In genomic region chr13:31767175-31767900, GRCh38 we compare ENCODE assay signal across 17 cellular contexts. TPM values are rescaled to one million over a fixed set of nuclear protein-coding genes. Genes with fewer than 3 reads are reported as not detected.
DNase-seq lines count a peak whose midpoint lies in the region; ATAC-seq and TF ChIP-seq lines count a peak whose summit lies in the region.
"Had no signal": no experiment of that assay in that cellular context is flagged by ENCODE, and none has a peak within 500 bp of the region (broad histone marks: within the 10 kb centered on the region; RNA-seq: fewer than 3 reads in every experiment).

No MANE protein-coding gene starts in this region.

- no peaks in the 10 kb centered on the region for H3K36me3 ChIP-seq in psoas muscle (ENCODE audit: insufficient read depth in 1 of 2, low read depth in 1 of 2)

- 68 to 74% (median 72%) methylated on average over 4 of the region's 4 CpGs for whole genome bisulfite sequencing in psoas muscle, 3 donors

- H3K4me1 ChIP-seq in psoas muscle, result no peaks in the 10 kb centered on the region

- no peaks in the 10 kb centered on the region for H3K9me3 Mint-ChIP-seq in CD4-positive, alpha-beta T cell
- H3K9me3 Mint-ChIP-seq: activated B cell treated with CpG ODN at 0.5 μM for 24 hours; activated naive CD8-positive, alpha-beta T cell treated with anti-CD3 and anti-CD28 coated beads for 36 hours; CD4-positive, alpha-beta memory T cell; memory B cell had no signal

- no peak overlapping the region for H3K27ac ChIP-seq in RWPE1
- no peak overlapping the region for H3K27ac ChIP-seq in CD4-positive, alpha-beta T cell (ENCODE audit: low read depth, low read length)
- H3K27ac ChIP-seq in psoas muscle, result no peak overlapping the region

- intact Hi-C loops in CD4-positive, alpha-beta T cell (cut with DNase I, micrococcal nuclease), result no loop called here
- intact Hi-C loops in psoas muscle (cut with DNase I), result no loop called here

- no peaks in the 10 kb centered on the region for H3K9me3 ChIP-seq in CD4-positive, alpha-beta T cell (ENCODE audit: control insufficient read depth, low read length)
- no peaks in the 10 kb centered on the region for H3K9me3 ChIP-seq in psoas muscle

- H3K27me3 Mint-ChIP-seq in CD4-positive, alpha-beta T cell, result peaks cover 4% of the 10 kb centered on the region
- H3K27me3 Mint-ChIP-seq: CD4-positive, alpha-beta memory T cell had no signal

- DNase-seq in EL, result peak; percentile 95
- DNase-seq in RWPE1 (ENCODE audit: low spot score), result peak; percentile 51
- DNase-seq in epithelial cell of proximal tubule (ENCODE audit: low read depth), result peak; percentile 16
- peak; percentile 82 for DNase-seq in renal cortical epithelial cell (ENCODE audit: low read depth)
- no peak for DNase-seq in CD4-positive, alpha-beta T cell
- DNase-seq in nucleus accumbens (lab: John Stamatoyannopoulos, UW), result no peak
- no peak for DNase-seq in psoas muscle
- DNase-seq: activated B cell treated with CpG ODN at 0.5 μM for 24 hours; activated naive CD8-positive, alpha-beta T cell treated with anti-CD3 and anti-CD28 coated beads for 36 hours; CD4-positive, alpha-beta memory T cell; NCI-H1417 treated with DMSO at 0.1 percent for 48 hours; NCI-H526 treated with DMSO at 0.1 percent for 48 hours; stimulated activated CD4-positive, alpha-beta T cell treated with anti-CD3 and anti-CD28 coated beads, Interleukin-4, amount 100 ng/mL, for 24 hours; stimulated activated naive CD8-positive, alpha-beta T cell treated with anti-CD3 and anti-CD28 coated beads, Interleukin-15, Interleukin-2, amounts not matched to agents 100 U/mL and 50 U/mL, for 24 hours had no signal

- H3K4me3 ChIP-seq in epithelial cell of proximal tubule (ENCODE audit: low read depth, low read length) (no peak overlapping the region), psoas muscle (no peak overlapping the region)

- ATAC-seq in CD4-positive, alpha-beta T cell (ENCODE audit: poor library complexity), result no peak
- ATAC-seq in GM21526 (IDR thresholded peaks at IDR 0.05; ENCODE audit: low FRiP score, unreplicated experiment) (no peak), psoas muscle (no peak)
- ATAC-seq: stimulated activated naive CD8-positive, alpha-beta T cell treated with anti-CD3 and anti-CD28 coated beads, Interleukin-15, Interleukin-2, amounts not matched to agents 100 U/mL and 50 U/mL, for 24 hours had no signal

- CTCF ChIA-PET in RWPE1 (lab: Yijun Ruan, JAX), result interaction anchor here (0.6 kb wide), 1 partner anchor 336 kb away, joined by 3 read pairs; no protein-coding TSS in a partner anchor
- CTCF ChIA-PET in CD4-positive, alpha-beta T cell (lab: Charles Lee), result no interaction called here

- TF ChIP-seq CTCF in RWPE1 (conservative IDR thresholded peaks at IDR 0.05; ENCODE audit: low read depth), result no peak
- no peak for TF ChIP-seq CTCF in epithelial cell of proximal tubule (conservative IDR thresholded peaks at IDR 0.05; ENCODE audit: low read depth, low read length)
- no peak for TF ChIP-seq CTCF in CD4-positive, alpha-beta T cell (IDR thresholded peaks at IDR 0.05)
- no peak for TF ChIP-seq CTCF in psoas muscle (IDR thresholded peaks at IDR 0.05)

- H3K27me3 ChIP-seq in CD4-positive, alpha-beta T cell (ENCODE audit: control insufficient read depth, insufficient read depth, low read length), result no peaks in the 10 kb centered on the region
- H3K27me3 ChIP-seq in psoas muscle (ENCODE audit: insufficient read depth in 3 of 3, low read length in 2 of 3), result no peaks in the 10 kb centered on the region

- no peaks in the 10 kb centered on the region for H3K36me3 Mint-ChIP-seq in CD4-positive, alpha-beta T cell (ENCODE audit: low read depth)
- H3K36me3 Mint-ChIP-seq: activated naive CD8-positive, alpha-beta T cell treated with anti-CD3 and anti-CD28 coated beads for 36 hours; CD4-positive, alpha-beta memory T cell; memory B cell had no signal

- H3K4me3 Mint-ChIP-seq in CD4-positive, alpha-beta T cell, result no peak overlapping the region
- H3K4me3 Mint-ChIP-seq: activated B cell treated with CpG ODN at 0.5 μM for 24 hours; activated naive CD8-positive, alpha-beta T cell treated with anti-CD3 and anti-CD28 coated beads for 36 hours; CD4-positive, alpha-beta memory T cell; memory B cell had no signal

- no peak overlapping the region for H3K27ac Mint-ChIP-seq in CD4-positive, alpha-beta T cell
- H3K27ac Mint-ChIP-seq: activated B cell treated with CpG ODN at 0.5 μM for 24 hours; activated naive CD8-positive, alpha-beta T cell treated with anti-CD3 and anti-CD28 coated beads for 36 hours; CD4-positive, alpha-beta memory T cell; memory B cell had no signal

- POLR2A ChIA-PET in RWPE1 (lab: Yijun Ruan, JAX; ENCODE audit: low non-redundant PET), result no interaction called here
- POLR2A ChIA-PET in CD4-positive, alpha-beta T cell (lab: Charles Lee), result no interaction called here

- no peaks in the 10 kb centered on the region for H3K4me1 Mint-ChIP-seq in CD4-positive, alpha-beta T cell (ENCODE audit: low read depth)
- H3K4me1 Mint-ChIP-seq: activated B cell treated with CpG ODN at 0.5 μM for 24 hours; activated naive CD8-positive, alpha-beta T cell treated with anti-CD3 and anti-CD28 coated beads for 36 hours; memory B cell had no signal

RNA-seq across cellular contexts. Expression of gene RXFP2, which starts 28.0 kb away (rescaled TPM):
- total RNA-seq in epithelial cell of proximal tubule (not detected in 2 replicates), renal cortical epithelial cell (not detected in 2 replicates), psoas muscle (1 to 10 TPM in 1 of 4 donors, under 1 TPM in 1, not detected in 2; 0.47 to 1.7 TPM)
- not detected for total RNA-seq in CD4-positive, alpha-beta T cell
- polyA plus RNA-seq in psoas muscle, result 1 to 10 TPM in 2 of 3 donors, under 1 TPM in 1; 0.66 to 4.0 (median 1.2) TPM
- total RNA-seq: activated B cell treated with CpG ODN at 0.5 μM for 24 hours; activated naive CD8-positive, alpha-beta T cell treated with anti-CD3 and anti-CD28 coated beads for 36 hours; CD4-positive, alpha-beta memory T cell; posterior vena cava had no signal
- polyA plus RNA-seq: CD4-positive, alpha-beta memory T cell had no signal

Comparison
In these comparisons a context has a peak if more than half of its experiments do, and no peak if none do; other contexts are left out.
1. DNase-seq: peak in EL (single experiment), RWPE1 (single experiment), epithelial cell of proximal tubule (single experiment) and renal cortical epithelial cell (single experiment); none in CD4-positive, alpha-beta T cell (0 of 10), nucleus accumbens (0 of 56) and psoas muscle (0 of 2).